19 cellular contexts compared by ENCODE assay signal in the genomic region with DNA sequence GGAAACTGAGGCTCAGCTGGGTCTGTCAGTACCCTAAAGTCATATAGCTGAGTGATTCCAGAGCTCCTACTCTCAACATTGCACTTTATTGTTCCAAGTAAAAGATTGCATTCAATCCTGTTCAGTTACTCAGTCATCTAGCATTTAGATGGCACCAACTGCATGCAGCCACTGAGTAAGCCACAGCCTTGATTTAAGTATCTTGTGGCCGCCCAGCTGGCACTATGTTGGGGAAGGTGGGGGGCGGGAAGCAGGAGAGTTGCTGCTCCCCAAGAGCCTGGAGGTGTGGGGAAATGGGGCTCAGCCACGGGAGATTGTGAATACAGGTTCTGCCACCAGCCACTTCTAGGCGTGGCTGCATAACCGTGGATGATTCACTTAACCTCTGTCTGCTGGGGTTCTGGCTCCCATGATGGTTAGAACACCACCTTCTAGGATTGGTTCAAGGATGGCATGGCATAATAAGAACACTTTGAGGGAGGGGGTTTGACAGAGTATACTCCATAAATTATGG.
"Had no signal": no experiment of that assay in that cellular context is flagged by ENCODE, and none has a peak within 500 bp of the region (broad histone marks: within the 10 kb centered on the region; RNA-seq: fewer than 3 reads in every experiment).

No MANE protein-coding gene starts in this region.

- H3K9me3 ChIP-seq: body of pancreas, gastroesophageal sphincter, heart left ventricle, transverse colon, uterus had no signal

- H3K27ac Mint-ChIP-seq: activated CD4-positive, alpha-beta memory T cell treated with anti-CD3 and anti-CD28 coated beads, Interleukin-2, amount 10 ng/mL, durations not matched to agents 7 days and 5 days; activated CD8-positive, alpha-beta memory T cell treated with anti-CD3 and anti-CD28 coated beads, Interleukin-2, amount 10 ng/mL, durations not matched to agents 7 days and 5 days; activated naive CD4-positive, alpha-beta T cell treated with anti-CD3 and anti-CD28 coated beads for 36 hours; memory B cell; stimulated activated naive CD8-positive, alpha-beta T cell treated with anti-CD3 and anti-CD28 coated beads, Interleukin-15, Interleukin-2, amounts not matched to agents 100 ng/mL and 50 ng/mL, for 24 hours had no signal

- DNase-seq: activated CD4-positive, alpha-beta memory T cell treated with anti-CD3 and anti-CD28 coated beads, Interleukin-2, amount 10 ng/mL, durations not matched to agents 7 days and 5 days; activated CD4-positive, alpha-beta T cell treated with anti-CD3 and anti-CD28 coated beads for 4 hours; activated CD8-positive, alpha-beta memory T cell treated with anti-CD3 and anti-CD28 coated beads, Interleukin-2, amount 10 ng/mL, durations not matched to agents 7 days and 5 days; activated naive CD4-positive, alpha-beta T cell treated with anti-CD3 and anti-CD28 coated beads for 36 hours; activated T-cell treated with anti-CD3 and anti-CD28 coated beads, Interleukin-2, amount 50 U/mL, for 1 hour; body of pancreas; caudate nucleus; heart left ventricle; kidney; left ventricle myocardium superior; natural killer cell; transverse colon; uterus had no signal

- H3K9me3 Mint-ChIP-seq: activated CD4-positive, alpha-beta memory T cell treated with anti-CD3 and anti-CD28 coated beads, Interleukin-2, amount 10 ng/mL, durations not matched to agents 7 days and 5 days; activated naive CD4-positive, alpha-beta T cell treated with anti-CD3 and anti-CD28 coated beads for 36 hours; activated T-helper 17 cell treated with anti-CD3 and anti-CD28 coated beads, Interleukin-2, amount 50 U/mL, for 72 hours; memory B cell; natural killer cell; stimulated activated naive CD8-positive, alpha-beta T cell treated with anti-CD3 and anti-CD28 coated beads, Interleukin-15, Interleukin-2, amounts not matched to agents 100 ng/mL and 50 ng/mL, for 24 hours; T-helper 2 cell treated with Interferon-gamma antibody and Interleukin-4, amounts not matched to agents 5 μg/mL and 100 μg/mL, for 36 hours had no signal

- H3K4me3 ChIP-seq: body of pancreas, gastroesophageal sphincter, heart left ventricle, transverse colon, uterus had no signal

- FAIRE-seq: kidney, TTC549 had no signal

- H3K27me3 Mint-ChIP-seq: activated CD4-positive, alpha-beta memory T cell treated with anti-CD3 and anti-CD28 coated beads, Interleukin-2, amount 10 ng/mL, durations not matched to agents 7 days and 5 days; activated CD8-positive, alpha-beta memory T cell treated with anti-CD3 and anti-CD28 coated beads, Interleukin-2, amount 10 ng/mL, durations not matched to agents 7 days and 5 days; activated T-helper 17 cell treated with anti-CD3 and anti-CD28 coated beads, Interleukin-2, amount 50 U/mL, for 72 hours; memory B cell; stimulated activated naive CD8-positive, alpha-beta T cell treated with anti-CD3 and anti-CD28 coated beads, Interleukin-15, Interleukin-2, amounts not matched to agents 100 ng/mL and 50 ng/mL, for 24 hours had no signal

- H3K27ac ChIP-seq: body of pancreas, heart left ventricle had no signal

- H3K36me3 Mint-ChIP-seq: activated CD8-positive, alpha-beta memory T cell treated with anti-CD3 and anti-CD28 coated beads, Interleukin-2, amount 10 ng/mL, durations not matched to agents 7 days and 5 days; natural killer cell had no signal

- ATAC-seq: activated CD8-positive, alpha-beta memory T cell treated with anti-CD3 and anti-CD28 coated beads, Interleukin-2, amount 10 ng/mL, durations not matched to agents 7 days and 5 days; activated T-helper 17 cell treated with anti-CD3 and anti-CD28 coated beads, Interleukin-2, amount 50 U/mL, for 72 hours; body of pancreas; gastroesophageal sphincter; left ventricle myocardium superior; natural killer cell had no signal

- H3K4me1 ChIP-seq: body of pancreas, uterus had no signal

- H3K4me3 Mint-ChIP-seq: activated CD4-positive, alpha-beta memory T cell treated with anti-CD3 and anti-CD28 coated beads, Interleukin-2, amount 10 ng/mL, durations not matched to agents 7 days and 5 days; activated CD8-positive, alpha-beta memory T cell treated with anti-CD3 and anti-CD28 coated beads, Interleukin-2, amount 10 ng/mL, durations not matched to agents 7 days and 5 days; activated naive CD4-positive, alpha-beta T cell treated with anti-CD3 and anti-CD28 coated beads for 36 hours; activated T-helper 17 cell treated with anti-CD3 and anti-CD28 coated beads, Interleukin-2, amount 50 U/mL, for 72 hours; memory B cell; stimulated activated naive CD8-positive, alpha-beta T cell treated with anti-CD3 and anti-CD28 coated beads, Interleukin-15, Interleukin-2, amounts not matched to agents 100 ng/mL and 50 ng/mL, for 24 hours; T-helper 2 cell treated with Interferon-gamma antibody and Interleukin-4, amounts not matched to agents 5 μg/mL and 100 μg/mL, for 36 hours had no signal

- H3K27me3 ChIP-seq: body of pancreas, gastroesophageal sphincter, heart left ventricle, transverse colon, uterus had no signal

- H3K36me3 ChIP-seq: gastroesophageal sphincter, heart left ventricle, transverse colon, uterus had no signal
